9 cellular contexts compared by ENCODE assay signal in the genomic region with DNA sequence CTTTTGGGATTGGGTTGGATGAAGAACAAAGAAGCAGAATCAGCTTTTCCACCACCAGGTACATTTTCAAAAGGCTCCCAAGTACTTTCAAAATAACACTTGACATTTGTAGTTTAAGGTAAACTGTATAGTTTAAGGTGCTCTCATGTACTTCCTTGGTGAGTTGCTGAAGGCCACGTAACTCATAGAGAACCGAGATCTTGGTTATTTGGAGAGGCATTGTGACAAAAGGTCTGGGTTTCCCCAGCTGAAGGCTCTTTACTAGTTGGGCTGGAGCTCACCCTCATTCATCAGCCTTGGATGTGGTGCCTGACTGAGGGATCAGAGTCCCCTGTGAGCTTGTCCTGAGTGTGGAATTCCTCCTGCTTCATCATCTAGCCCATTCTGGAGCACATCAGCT.
"Had no signal": no experiment of that assay in that cellular context is flagged by ENCODE, and none has a peak within 500 bp of the region (broad histone marks: within the 10 kb centered on the region; RNA-seq: fewer than 3 reads in every experiment).

No MANE protein-coding gene starts in this region.

- H3K4me1 Mint-ChIP-seq: IgD-negative memory B cell had no signal

- ATAC-seq: HCT116, HepG2 had no signal

- H3K36me3 ChIP-seq: HAP-1 had no signal

- H3K9me3 Mint-ChIP-seq: IgD-negative memory B cell had no signal

- H3K27ac ChIP-seq: GM23248, HL-60 had no signal

- H3K9me3 ChIP-seq: HAP-1 had no signal

- H3K4me1 ChIP-seq: HAP-1 had no signal

- DNase-seq: GM23248, GOT3, H7, HFFc6 had no signal

- H3K4me3 Mint-ChIP-seq: HFFc6 had no signal

- H3K27ac Mint-ChIP-seq: HFFc6, IgD-negative memory B cell had no signal

- H3K4me3 ChIP-seq: GM23248, HAP-1 had no signal
